In the genomic region with DNA sequence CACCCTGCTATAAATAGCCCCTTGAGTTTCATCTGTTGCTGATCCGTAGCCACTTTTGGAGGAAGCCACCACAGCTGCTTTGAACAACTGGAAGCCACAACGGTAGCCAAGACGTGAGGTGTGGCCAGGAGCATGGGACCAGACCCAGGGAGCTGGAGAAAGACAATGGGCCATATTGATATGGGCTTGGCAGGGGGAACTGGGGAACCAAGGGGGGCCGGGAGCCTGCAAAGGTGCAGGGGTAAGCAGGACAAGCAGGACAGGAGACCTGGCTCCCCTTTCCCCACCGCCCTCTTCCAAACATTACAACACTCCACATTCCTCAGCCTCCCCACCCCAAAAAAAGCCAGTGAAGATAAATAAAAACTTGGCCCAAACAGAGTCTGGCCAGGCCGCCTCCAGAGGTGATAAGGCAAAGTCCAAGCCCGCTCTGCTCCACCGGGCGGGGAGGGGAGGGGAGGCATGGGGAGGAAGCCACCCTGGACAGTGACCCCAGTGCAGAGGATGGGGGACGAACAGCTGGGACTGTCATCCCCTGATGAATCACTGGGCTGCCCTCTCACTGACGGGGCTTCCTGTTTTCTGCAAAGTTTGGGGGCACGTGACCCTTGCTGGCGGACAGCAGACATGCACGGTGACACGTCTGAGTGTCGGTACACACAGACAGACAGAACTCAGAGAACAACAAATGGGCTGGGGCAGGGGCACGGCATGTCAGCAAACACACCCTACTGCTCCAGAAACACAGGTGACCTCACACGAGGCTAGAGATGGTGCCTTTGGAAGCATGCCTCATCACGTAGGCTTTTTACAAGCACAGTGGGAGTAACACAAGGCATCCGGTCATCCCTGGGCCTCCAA, we compare ENCODE assay signal across 8 cellular contexts.
DNase-seq lines count a peak whose midpoint lies in the region; ATAC-seq and TF ChIP-seq lines count a peak whose summit lies in the region.

No MANE protein-coding gene starts in this region.

- H4K20me1 ChIP-seq in hepatocyte (ENCODE audit: insufficient read depth, poor library complexity, severe bottlenecking) = no peaks in the 10 kb centered on the region

- H3K27me3 ChIP-seq in hepatocyte (no peaks in the 10 kb centered on the region), skeletal muscle tissue (ENCODE audit: control insufficient read depth in 3 of 3, insufficient read depth in 3 of 3, low read length in 3 of 3) (no peaks in the 10 kb centered on the region), A673 (replicated peaks; ENCODE audit: insufficient read depth, low read depth, low read length, poor library complexity) (no peaks in the 10 kb centered on the region)
- H3K27me3 ChIP-seq in effector memory CD4-positive, alpha-beta T cell (replicated peaks; ENCODE audit: control insufficient read depth, insufficient read depth, low read length, poor library complexity, severe bottlenecking) = no peaks in the 10 kb centered on the region

- H3K36me3 ChIP-seq in hepatocyte (replicated peaks; ENCODE audit: insufficient read depth, low read depth) (no peaks in the 10 kb centered on the region), skeletal muscle tissue (ENCODE audit: control insufficient read depth in 3 of 3, insufficient read depth in 3 of 3, low read length in 3 of 3) (peaks cover 5 to 18% (median 18%) of the 10 kb centered on the region in 3 donors), A673 (ENCODE audit: insufficient read depth, low read length, poor library complexity, severe bottlenecking) (peaks cover 12% of the 10 kb centered on the region)
- H3K36me3 ChIP-seq in effector memory CD4-positive, alpha-beta T cell (ENCODE audit: control insufficient read depth, insufficient read depth, low read length) = no peaks in the 10 kb centered on the region

- DNase-seq in HCEC 1CT = peak; percentile 64
- DNase-seq in activated naive CD8-positive, alpha-beta T cell treated with anti-CD3 and anti-CD28 coated beads, Interleukin-2, amount 50 U/mL, for 24 hours = peak; percentile 27
- DNase-seq in hepatocyte (ENCODE audit: low spot score) = peak; percentile 84
- DNase-seq in effector memory CD4-positive, alpha-beta T cell = no peak
- no peak for DNase-seq in NCI-H1105 (lab: John Stamatoyannopoulos, UW)
- no peak for DNase-seq in A673 (ENCODE audit: low spot score)

- H3K9me3 ChIP-seq in hepatocyte (ENCODE audit: low read depth) = no peaks in the 10 kb centered on the region
- H3K9me3 ChIP-seq in skeletal muscle tissue (ENCODE audit: control insufficient read depth in 3 of 3, low read length in 3 of 3) = no peaks in the 10 kb centered on the region
- no peaks in the 10 kb centered on the region for H3K9me3 ChIP-seq in effector memory CD4-positive, alpha-beta T cell (ENCODE audit: control insufficient read depth, low read length)
- H3K9me3 ChIP-seq in A673 (ENCODE audit: low read depth, low read length, poor library complexity, severe bottlenecking) = no peaks in the 10 kb centered on the region

- peak overlapping the region; percentile 46 for H3K4me2 ChIP-seq in hepatocyte

- H3K27me3 Mint-ChIP-seq in activated naive CD8-positive, alpha-beta T cell treated with anti-CD3 and anti-CD28 coated beads, Interleukin-2, amount 50 U/mL, for 24 hours = peaks cover 21% of the 10 kb centered on the region

- H3K9me2 ChIP-seq in hepatocyte (replicated peaks; ENCODE audit: insufficient read depth) = no peaks in the 10 kb centered on the region

- no peak overlapping the region for H2AFZ ChIP-seq in hepatocyte

- H3K36me3 Mint-ChIP-seq in activated naive CD8-positive, alpha-beta T cell treated with anti-CD3 and anti-CD28 coated beads, Interleukin-2, amount 50 U/mL, for 24 hours (ENCODE audit: low read depth) = no peaks in the 10 kb centered on the region

- peak overlapping the region; percentile 95 for H3K27ac ChIP-seq in hepatocyte
- H3K27ac ChIP-seq in skeletal muscle tissue (ENCODE audit: low read depth, low read length) = peak overlapping the region; percentile 83
- no peak overlapping the region for H3K27ac ChIP-seq in effector memory CD4-positive, alpha-beta T cell (ENCODE audit: insufficient read depth, low read length, poor library complexity, severe bottlenecking)
- no peak overlapping the region for H3K27ac ChIP-seq in A673 (ENCODE audit: low read depth, low read length, poor library complexity, severe bottlenecking)

- POLR2A ChIA-PET in A673 (lab: Charles Lee; ENCODE audit: low non-redundant PET) = interaction anchor here (0.5 kb wide), 1 partner anchor 137 kb away, joined by 3 read pairs; no protein-coding TSS in a partner anchor

- peaks cover 4% of the 10 kb centered on the region for H3K79me2 ChIP-seq in hepatocyte

- CTCF ChIA-PET in A673 (lab: Charles Lee) = interaction anchor here (0.6 kb wide), 1 partner anchor 265 kb away, joined by 3 read pairs; no protein-coding TSS in a partner anchor

- no TSS peak for BruUV-seq in A673 (replicated peaks; lab: Mats Ljungman, UMichigan)

- peaks cover 49% of the 10 kb centered on the region for H3K4me1 ChIP-seq in hepatocyte (ENCODE audit: insufficient read depth)
- peaks cover 98 to 99% (median 98%) of the 10 kb centered on the region in 3 donors for H3K4me1 ChIP-seq in skeletal muscle tissue (ENCODE audit: control insufficient read depth in 3 of 3, insufficient read depth in 3 of 3, low read length in 3 of 3)
- H3K4me1 ChIP-seq in effector memory CD4-positive, alpha-beta T cell (ENCODE audit: control insufficient read depth, insufficient read depth, low read length, poor library complexity, severe bottlenecking) = no peaks in the 10 kb centered on the region
- H3K4me1 ChIP-seq in A673 (ENCODE audit: insufficient read depth, low read length, poor library complexity, severe bottlenecking) = peaks cover 6% of the 10 kb centered on the region

- intact Hi-C loops in A673 (cut with micrococcal nuclease; ENCODE audit: unreplicated experiment) = no loop called here

- peak overlapping the region; percentile 31 for H3K27ac Mint-ChIP-seq in activated naive CD8-positive, alpha-beta T cell treated with anti-CD3 and anti-CD28 coated beads, Interleukin-2, amount 50 U/mL, for 24 hours

- no peaks in the 10 kb centered on the region for H3K9me3 Mint-ChIP-seq in activated naive CD8-positive, alpha-beta T cell treated with anti-CD3 and anti-CD28 coated beads, Interleukin-2, amount 50 U/mL, for 24 hours

- H3K4me3 ChIP-seq in hepatocyte = no peak overlapping the region
- peak overlapping the region; percentile 15 to 59 (median 35) for H3K4me3 ChIP-seq in skeletal muscle tissue (ENCODE audit: low read length in 3 of 3)
- H3K4me3 ChIP-seq in effector memory CD4-positive, alpha-beta T cell (ENCODE audit: insufficient read depth, low read depth, low read length, poor library complexity, severe bottlenecking) = no peak overlapping the region
- no peak overlapping the region for H3K4me3 ChIP-seq in A673 (ENCODE audit: low read depth, low read length, poor library complexity, severe bottlenecking)

- no peak overlapping the region for H3K4me3 Mint-ChIP-seq in activated naive CD8-positive, alpha-beta T cell treated with anti-CD3 and anti-CD28 coated beads, Interleukin-2, amount 50 U/mL, for 24 hours

- H3K9ac ChIP-seq in skeletal muscle tissue (ENCODE audit: low read depth in 1 of 3, low read length in 3 of 3) = peak overlapping the region; percentile 45 to 68 (median 63)

- 42% methylated on average over 20 of the region's 20 CpGs for WGBS in hepatocyte (ENCODE audit: low lambda C conversion rate, missing lambda C conversion rate)

- peak; percentile 9 for ATAC-seq in activated naive CD8-positive, alpha-beta T cell treated with anti-CD3 and anti-CD28 coated beads, Interleukin-2, amount 50 U/mL, for 24 hours
- no peak for ATAC-seq in GM18517 (IDR thresholded peaks at IDR 0.05; ENCODE audit: unreplicated experiment)

- no peak for TF ChIP-seq CTCF in hepatocyte (IDR thresholded peaks at IDR 0.05; ENCODE audit: poor library complexity)
- no peak for TF ChIP-seq CTCF in A673 (conservative IDR thresholded peaks at IDR 0.05; ENCODE audit: low read depth, low read length)

- H3K4me1 Mint-ChIP-seq in activated naive CD8-positive, alpha-beta T cell treated with anti-CD3 and anti-CD28 coated beads, Interleukin-2, amount 50 U/mL, for 24 hours = peaks cover 10% of the 10 kb centered on the region

Comparison
In these comparisons a context has a peak if more than half of its experiments do, and no peak if none do; other contexts are left out.
1. DNase-seq: peak in HCEC 1CT (single experiment), activated naive CD8-positive, alpha-beta T cell treated with anti-CD3 and anti-CD28 coated beads, Interleukin-2, amount 50 U/mL, for 24 hours (single experiment) and hepatocyte (single experiment); none in effector memory CD4-positive, alpha-beta T cell (0 of 3), NCI-H1105 (single experiment) and A673 (single experiment).
2. H3K27ac ChIP-seq: peak in hepatocyte (single experiment) and skeletal muscle tissue (single experiment); none in effector memory CD4-positive, alpha-beta T cell (single experiment) and A673 (single experiment).
3. H3K4me3 ChIP-seq: peak in skeletal muscle tissue (3 of 3); none in hepatocyte (single experiment), effector memory CD4-positive, alpha-beta T cell (single experiment) and A673 (single experiment).